10 cellular contexts compared by ENCODE assay signal in genomic region chr1:116756092-116756491, GRCh38. TPM values are rescaled to one million over a fixed set of nuclear protein-coding genes. Genes with fewer than 3 reads are reported as not detected.
A peak's percentile ranks its signal among the peaks of the same experiment; 100 is the strongest.
DNase-seq lines count a peak whose midpoint lies in the region; ATAC-seq lines count a peak whose summit lies in the region.
"Not testable (repeated sequence)": the region's sequence is repeated elsewhere in the genome, so short reads cannot be mapped to it uniquely, and the experiment has no call there.
"Had no signal": no experiment of that assay in that cellular context is flagged by ENCODE, and none has a peak within 500 bp of the region (broad histone marks: within the 10 kb centered on the region; RNA-seq: fewer than 3 reads in every experiment).

No MANE protein-coding gene starts in this region.

- intact Hi-C loops in dendritic cell treated with granulocyte-macrophage colony-stimulating factor and Interleukin-4, amounts not matched to agents 40 ng/mL and 50 ng/mL, for 4 days (cut with micrococcal nuclease): not testable (repeated sequence)

- CTCF ChIA-PET in activated CD4-positive, alpha-beta T cell treated with anti-CD3 and anti-CD28 coated beads, Interleukin-2, amount 10 ng/mL, durations not matched to agents 7 days and 5 days (lab: Charles Lee): interaction anchor here (0.9 to 3.8 kb wide), 4 partner anchors 8 to 18 kb away, joined by 5 to 38 read pairs (median 17); no protein-coding TSS in a partner anchor

- H3K36me3 Mint-ChIP-seq in activated CD4-positive, alpha-beta T cell treated with anti-CD3 and anti-CD28 coated beads, Interleukin-2, amount 10 ng/mL, durations not matched to agents 7 days and 5 days (ENCODE audit: low read depth): peaks cover 64% of the 10 kb centered on the region
- H3K36me3 Mint-ChIP-seq in activated T-cell treated with anti-CD3 and anti-CD28 coated beads, Interleukin-2, amount 50 U/mL, for 4 hours (ENCODE audit: insufficient read depth): peaks cover 52% of the 10 kb centered on the region
- H3K36me3 Mint-ChIP-seq in dendritic cell treated with granulocyte-macrophage colony-stimulating factor and Interleukin-4, amounts not matched to agents 40 ng/mL and 50 ng/mL, for 4 days (ENCODE audit: low read depth): not testable (repeated sequence)
- peaks cover 22 to 45% (median 39%) of the 10 kb centered on the region in 3 donors for H3K36me3 Mint-ChIP-seq in naive thymus-derived CD8-positive, alpha-beta T cell
- H3K36me3 Mint-ChIP-seq in stimulated activated effector memory CD8-positive, alpha-beta T cell treated with anti-CD3 and anti-CD28 coated beads, Interleukin-12 subunit alpha, Interleukin-12 subunit beta, amount 100 ng/mL, for 72 hours: peaks cover 73% of the 10 kb centered on the region

- H3K4me3 Mint-ChIP-seq in activated CD4-positive, alpha-beta T cell treated with anti-CD3 and anti-CD28 coated beads, Interleukin-2, amount 10 ng/mL, durations not matched to agents 7 days and 5 days: peak overlapping the region; percentile 95
- peak overlapping the region; percentile 97 for H3K4me3 Mint-ChIP-seq in activated T-cell treated with anti-CD3 and anti-CD28 coated beads, Interleukin-2, amount 50 U/mL, for 4 hours
- not testable (repeated sequence) for H3K4me3 Mint-ChIP-seq in dendritic cell treated with granulocyte-macrophage colony-stimulating factor and Interleukin-4, amounts not matched to agents 40 ng/mL and 50 ng/mL, for 4 days
- H3K4me3 Mint-ChIP-seq in naive thymus-derived CD8-positive, alpha-beta T cell: peak overlapping the region; percentile 92 to 100 (median 98)
- H3K4me3 Mint-ChIP-seq in stimulated activated effector memory CD8-positive, alpha-beta T cell treated with anti-CD3 and anti-CD28 coated beads, Interleukin-12 subunit alpha, Interleukin-12 subunit beta, amount 100 ng/mL, for 72 hours: peak overlapping the region; percentile 93

- not testable (repeated sequence) for H3K27me3 Mint-ChIP-seq in activated CD4-positive, alpha-beta T cell treated with anti-CD3 and anti-CD28 coated beads, Interleukin-2, amount 10 ng/mL, durations not matched to agents 7 days and 5 days; activated T-cell treated with anti-CD3 and anti-CD28 coated beads, Interleukin-2, amount 50 U/mL, for 4 hours (ENCODE audit: low read depth); dendritic cell treated with granulocyte-macrophage colony-stimulating factor and Interleukin-4, amounts not matched to agents 40 ng/mL and 50 ng/mL, for 4 days; naive thymus-derived CD8-positive, alpha-beta T cell

- H3K27ac Mint-ChIP-seq in activated CD4-positive, alpha-beta T cell treated with anti-CD3 and anti-CD28 coated beads, Interleukin-2, amount 10 ng/mL, durations not matched to agents 7 days and 5 days: peak overlapping the region; percentile 95
- peak overlapping the region; percentile 80 for H3K27ac Mint-ChIP-seq in dendritic cell treated with granulocyte-macrophage colony-stimulating factor and Interleukin-4, amounts not matched to agents 40 ng/mL and 50 ng/mL, for 4 days
- H3K27ac Mint-ChIP-seq in naive thymus-derived CD8-positive, alpha-beta T cell: peak overlapping the region; percentile 96 to 99 (median 98)
- H3K27ac Mint-ChIP-seq in stimulated activated effector memory CD8-positive, alpha-beta T cell treated with anti-CD3 and anti-CD28 coated beads, Interleukin-12 subunit alpha, Interleukin-12 subunit beta, amount 100 ng/mL, for 72 hours: peak overlapping the region; percentile 99

- not testable (repeated sequence) for H3K9me3 Mint-ChIP-seq in activated CD4-positive, alpha-beta T cell treated with anti-CD3 and anti-CD28 coated beads, Interleukin-2, amount 10 ng/mL, durations not matched to agents 7 days and 5 days; activated T-cell treated with anti-CD3 and anti-CD28 coated beads, Interleukin-2, amount 50 U/mL, for 4 hours; dendritic cell treated with granulocyte-macrophage colony-stimulating factor and Interleukin-4, amounts not matched to agents 40 ng/mL and 50 ng/mL, for 4 days; naive thymus-derived CD8-positive, alpha-beta T cell; stimulated activated effector memory CD8-positive, alpha-beta T cell treated with anti-CD3 and anti-CD28 coated beads, Interleukin-12 subunit alpha, Interleukin-12 subunit beta, amount 100 ng/mL, for 72 hours

- H3K9me3 ChIP-seq in KOPT-K1 (ENCODE audit: insufficient read depth, low read length, poor library complexity, severe bottlenecking): not testable (repeated sequence)

- POLR2A ChIA-PET in activated CD4-positive, alpha-beta T cell treated with anti-CD3 and anti-CD28 coated beads, Interleukin-2, amount 10 ng/mL, durations not matched to agents 7 days and 5 days (lab: Charles Lee): interaction anchor here (0.6 to 2.8 kb wide), 4 partner anchors 9 to 304 kb away, joined by 3 to 38 read pairs (median 8); no protein-coding TSS in a partner anchor
- POLR2A ChIA-PET in naive thymus-derived CD8-positive, alpha-beta T cell (lab: Charles Lee): interaction anchor here (1.0 to 11.1 kb wide), 7 partner anchors 10 to 293 kb away, joined by 3 to 285 read pairs (median 4); no protein-coding TSS in a partner anchor

- ATAC-seq in activated T-cell treated with anti-CD3 and anti-CD28 coated beads, Interleukin-2, amount 50 U/mL, for 4 hours: peak; percentile 11 to 12
- ATAC-seq in naive thymus-derived CD8-positive, alpha-beta T cell: peak in 1 of 2 donors; percentile 8
- peak; percentile 56 for ATAC-seq in stimulated activated effector memory CD8-positive, alpha-beta T cell treated with anti-CD3 and anti-CD28 coated beads, Interleukin-12 subunit alpha, Interleukin-12 subunit beta, amount 100 ng/mL, for 72 hours

- DNase-seq in activated CD4-positive, alpha-beta T cell treated with anti-CD3 and anti-CD28 coated beads, Interleukin-2, amount 10 ng/mL, durations not matched to agents 7 days and 5 days; activated T-cell treated with anti-CD3 and anti-CD28 coated beads, Interleukin-2, amount 50 U/mL, for 4 hours; naive thymus-derived CD8-positive, alpha-beta T cell: not testable (repeated sequence)
- DNase-seq in activated naive CD4-positive, alpha-beta T cell treated with anti-CD3 and anti-CD28 coated beads, Interleukin-2, amount 50 U/mL, for 16 hours: peak; percentile 36
- DNase-seq in stimulated activated effector memory CD8-positive, alpha-beta T cell treated with anti-CD3 and anti-CD28 coated beads, Interleukin-12 subunit alpha, Interleukin-12 subunit beta, amount 100 ng/mL, for 72 hours (ENCODE audit: low spot score in 2 of 2): peak in 1 of 2 donors; percentile 73

- H3K36me3 ChIP-seq in KOPT-K1 (ENCODE audit: insufficient read depth, low read length): peaks cover 17% of the 10 kb centered on the region

- peaks cover 43% of the 10 kb centered on the region for H3K4me1 Mint-ChIP-seq in activated CD4-positive, alpha-beta T cell treated with anti-CD3 and anti-CD28 coated beads, Interleukin-2, amount 10 ng/mL, durations not matched to agents 7 days and 5 days
- peaks cover 37% of the 10 kb centered on the region for H3K4me1 Mint-ChIP-seq in activated T-cell treated with anti-CD3 and anti-CD28 coated beads, Interleukin-2, amount 50 U/mL, for 4 hours (ENCODE audit: low read depth)
- peaks cover 45% of the 10 kb centered on the region for H3K4me1 Mint-ChIP-seq in dendritic cell treated with granulocyte-macrophage colony-stimulating factor and Interleukin-4, amounts not matched to agents 40 ng/mL and 50 ng/mL, for 4 days (ENCODE audit: low read depth)
- H3K4me1 Mint-ChIP-seq in naive thymus-derived CD8-positive, alpha-beta T cell: peaks cover 24 to 53% (median 44%) of the 10 kb centered on the region in 4 donors
- H3K4me1 Mint-ChIP-seq in stimulated activated effector memory CD8-positive, alpha-beta T cell treated with anti-CD3 and anti-CD28 coated beads, Interleukin-12 subunit alpha, Interleukin-12 subunit beta, amount 100 ng/mL, for 72 hours: peaks cover 47% of the 10 kb centered on the region

- peak overlapping the region; percentile 99 for H3K27ac ChIP-seq in KOPT-K1 (ENCODE audit: low read depth, low read length, poor library complexity, severe bottlenecking)

RNA-seq across cellular contexts. Expression of gene CD2, which starts 1.9 kb away (rescaled TPM):
- 100 to 1,000 TPM; 206 to 258 TPM for total RNA-seq in activated CD4-positive, alpha-beta T cell treated with anti-CD3 and anti-CD28 coated beads, Interleukin-2, amount 10 ng/mL, durations not matched to agents 7 days and 5 days
- 100 to 1,000 TPM; 353 to 393 (median 374) TPM for total RNA-seq in activated T-cell treated with anti-CD3 and anti-CD28 coated beads, Interleukin-2, amount 50 U/mL, for 4 hours
- total RNA-seq in naive thymus-derived CD8-positive, alpha-beta T cell: 100 to 1,000 TPM; 178 to 189 TPM
- polyA plus RNA-seq in naive thymus-derived CD8-positive, alpha-beta T cell: 100 to 1,000 TPM; 197 to 240 (median 222) TPM
- total RNA-seq: GM23338, PC-3 had no signal
- polyA plus RNA-seq: AG04450, GM23338 had no signal
